In the genomic region with DNA sequence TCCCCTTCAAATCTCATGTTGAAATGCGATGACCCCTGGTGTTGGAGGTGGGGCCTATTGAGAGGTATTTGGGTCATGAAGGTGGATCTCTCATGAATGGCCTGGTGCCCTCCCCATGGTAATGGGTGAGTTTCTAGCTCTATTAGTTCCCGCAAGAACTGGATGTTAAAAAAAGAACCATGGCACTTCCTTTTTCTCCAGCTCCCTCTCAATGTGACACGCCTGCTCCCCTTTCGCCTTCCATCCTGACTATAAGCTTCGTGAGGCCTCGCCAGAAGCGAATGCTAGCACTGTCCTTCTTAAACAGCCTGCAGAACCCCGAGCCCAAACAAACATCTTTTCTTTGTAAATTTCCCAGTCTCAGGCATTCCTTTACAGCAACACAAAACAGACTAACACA, we compare ENCODE assay signal across 1 cellular context.
TF ChIP-seq lines count a peak whose summit lies in the region.

No MANE protein-coding gene starts in this region.

TF ChIP-seq in WTC11, 78 proteins besides CTCF, POLR2A, EP300 and RAD21 (continued from another document):
- TF ChIP-seq, protein P1, sequence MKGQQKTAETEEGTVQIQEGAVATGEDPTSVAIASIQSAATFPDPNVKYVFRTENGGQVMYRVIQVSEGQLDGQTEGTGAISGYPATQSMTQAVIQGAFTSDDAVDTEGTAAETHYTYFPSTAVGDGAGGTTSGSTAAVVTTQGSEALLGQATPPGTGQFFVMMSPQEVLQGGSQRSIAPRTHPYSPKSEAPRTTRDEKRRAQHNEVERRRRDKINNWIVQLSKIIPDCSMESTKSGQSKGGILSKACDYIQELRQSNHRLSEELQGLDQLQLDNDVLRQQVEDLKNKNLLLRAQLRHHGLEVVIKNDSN (CRISPR knock-in tag; IDR thresholded peaks at IDR 0.05): no peak
- TF ChIP-seq ZBTB21 (CRISPR knock-in tag; IDR thresholded peaks at IDR 0.05; ENCODE audit: borderline replicate concordance): no peak
- no peak for TF ChIP-seq ZNF263 (CRISPR knock-in tag; IDR thresholded peaks at IDR 0.05; ENCODE audit: low read depth)
- TF ChIP-seq, protein P2, sequence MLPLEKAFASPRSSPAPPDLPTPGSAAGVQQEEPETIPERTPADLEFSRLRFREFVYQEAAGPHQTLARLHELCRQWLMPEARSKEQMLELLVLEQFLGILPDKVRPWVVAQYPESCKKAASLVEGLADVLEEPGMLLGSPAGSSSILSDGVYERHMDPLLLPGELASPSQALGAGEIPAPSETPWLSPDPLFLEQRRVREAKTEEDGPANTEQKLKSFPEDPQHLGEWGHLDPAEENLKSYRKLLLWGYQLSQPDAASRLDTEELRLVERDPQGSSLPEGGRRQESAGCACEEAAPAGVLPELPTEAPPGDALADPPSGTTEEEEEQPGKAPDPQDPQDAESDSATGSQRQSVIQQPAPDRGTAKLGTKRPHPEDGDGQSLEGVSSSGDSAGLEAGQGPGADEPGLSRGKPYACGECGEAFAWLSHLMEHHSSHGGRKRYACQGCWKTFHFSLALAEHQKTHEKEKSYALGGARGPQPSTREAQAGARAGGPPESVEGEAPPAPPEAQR (CRISPR knock-in tag; IDR thresholded peaks at IDR 0.05): no peak
- TF ChIP-seq, protein P3, sequence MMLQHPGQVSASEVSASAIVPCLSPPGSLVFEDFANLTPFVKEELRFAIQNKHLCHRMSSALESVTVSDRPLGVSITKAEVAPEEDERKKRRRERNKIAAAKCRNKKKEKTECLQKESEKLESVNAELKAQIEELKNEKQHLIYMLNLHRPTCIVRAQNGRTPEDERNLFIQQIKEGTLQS (CRISPR knock-in tag; conservative IDR thresholded peaks at IDR 0.05): no peak
